ENCODE assay signal across 1 cellular context in the genomic region with DNA sequence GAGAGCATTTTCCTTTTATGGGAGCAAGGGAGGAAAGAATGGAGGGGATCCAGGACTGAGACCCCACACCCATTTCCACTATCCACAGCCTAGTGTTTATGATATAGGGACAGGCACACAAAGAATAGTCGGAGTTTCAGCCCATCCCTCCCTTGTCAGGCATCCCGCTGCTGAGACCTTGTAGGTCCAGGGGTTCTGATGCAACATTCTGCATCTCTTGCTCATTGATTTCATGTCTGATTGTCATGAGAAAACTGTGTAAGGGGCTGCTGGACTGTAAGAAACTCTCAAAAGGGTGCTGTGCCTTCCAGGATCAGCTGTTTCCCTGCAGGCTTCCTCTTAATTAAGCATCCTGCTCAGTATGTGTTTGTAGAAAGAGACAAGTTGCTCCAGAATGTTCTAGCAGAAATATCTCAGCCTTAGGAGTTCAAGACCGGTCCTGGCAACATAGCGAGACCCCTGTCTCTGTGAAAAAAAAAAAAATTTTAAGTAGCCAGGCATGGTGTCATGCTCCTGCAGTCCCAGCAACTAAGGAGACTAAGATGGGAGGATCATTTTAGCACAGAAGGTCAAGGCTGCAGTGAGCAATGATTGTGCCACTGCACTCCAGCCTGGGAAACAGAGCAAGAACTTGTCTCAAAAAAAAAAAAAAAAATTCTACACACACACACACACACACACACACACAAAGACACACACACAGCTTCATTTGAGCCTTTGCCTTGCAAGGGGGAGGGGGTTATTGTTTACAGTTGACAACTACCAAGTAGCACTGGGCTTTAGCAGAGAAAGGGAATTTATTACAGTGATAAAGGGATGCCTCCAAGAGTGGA.
TF ChIP-seq lines count a peak whose summit lies in the region.

No MANE protein-coding gene starts in this region.

TF ChIP-seq in K562, 482 proteins besides CTCF, POLR2A, EP300 and RAD21 (continued from another document and continues in another):
- TF ChIP-seq, protein P1, sequence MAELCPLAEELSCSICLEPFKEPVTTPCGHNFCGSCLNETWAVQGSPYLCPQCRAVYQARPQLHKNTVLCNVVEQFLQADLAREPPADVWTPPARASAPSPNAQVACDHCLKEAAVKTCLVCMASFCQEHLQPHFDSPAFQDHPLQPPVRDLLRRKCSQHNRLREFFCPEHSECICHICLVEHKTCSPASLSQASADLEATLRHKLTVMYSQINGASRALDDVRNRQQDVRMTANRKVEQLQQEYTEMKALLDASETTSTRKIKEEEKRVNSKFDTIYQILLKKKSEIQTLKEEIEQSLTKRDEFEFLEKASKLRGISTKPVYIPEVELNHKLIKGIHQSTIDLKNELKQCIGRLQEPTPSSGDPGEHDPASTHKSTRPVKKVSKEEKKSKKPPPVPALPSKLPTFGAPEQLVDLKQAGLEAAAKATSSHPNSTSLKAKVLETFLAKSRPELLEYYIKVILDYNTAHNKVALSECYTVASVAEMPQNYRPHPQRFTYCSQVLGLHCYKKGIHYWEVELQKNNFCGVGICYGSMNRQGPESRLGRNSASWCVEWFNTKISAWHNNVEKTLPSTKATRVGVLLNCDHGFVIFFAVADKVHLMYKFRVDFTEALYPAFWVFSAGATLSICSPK (IDR thresholded peaks at IDR 0.05; ENCODE audit: borderline replicate concordance) = no peak
- TF ChIP-seq FOXJ3 (CRISPR knock-in tag; IDR thresholded peaks at IDR 0.05) (no peak), BRCA1 (IDR thresholded peaks at IDR 0.05) (no peak), BRCA1 (CRISPR knock-in tag; IDR thresholded peaks at IDR 0.05) (no peak), CREB1 (IDR thresholded peaks at IDR 0.05) (no peak), CREB1 (CRISPR knock-in tag; IDR thresholded peaks at IDR 0.05) (no peak), NFRKB (IDR thresholded peaks at IDR 0.05; ENCODE audit: low read depth) (peak; percentile 47; the same call in 1 of the 2 replicates), CBX1 (IDR thresholded peaks at IDR 0.05; ENCODE audit: low read depth) (no peak), ZNF253 (CRISPR knock-in tag; conservative IDR thresholded peaks at IDR 0.05) (no peak), ZNF175 (CRISPR knock-in tag; IDR thresholded peaks at IDR 0.05; ENCODE audit: low read depth) (peak; percentile 56; the same call in 1 of the 2 replicates), MCM7 (IDR thresholded peaks at IDR 0.05) (no peak), NR3C1 (CRISPR knock-in tag; IDR thresholded peaks at IDR 0.05) (no peak), BMI1 (IDR thresholded peaks at IDR 0.05; ENCODE audit: low read length) (no peak), MYNN (IDR thresholded peaks at IDR 0.05) (no peak), MYNN (CRISPR knock-in tag; IDR thresholded peaks at IDR 0.05) (no peak), ZFP1 (CRISPR knock-in tag; IDR thresholded peaks at IDR 0.05) (no peak), HDAC2 (IDR thresholded peaks at IDR 0.05) (no peak), EGR1 (conservative IDR thresholded peaks at IDR 0.05) (no peak), ZNF766 (CRISPR knock-in tag; conservative IDR thresholded peaks at IDR 0.05) (peak; percentile 97), SETDB1 (IDR thresholded peaks at IDR 0.05; ENCODE audit: low read length) (no peak), IFI16 (CRISPR knock-in tag; IDR thresholded peaks at IDR 0.05) (no peak), HDAC8 (tag; IDR thresholded peaks at IDR 0.05) (no peak; the same call in 1 of the 2 replicates), ZNF165 (CRISPR knock-in tag; IDR thresholded peaks at IDR 0.05; ENCODE audit: borderline replicate concordance) (no peak), FOS (IDR thresholded peaks at IDR 0.05; ENCODE audit: extremely low read depth, insufficient read length) (no peak), CCAR2 (IDR thresholded peaks at IDR 0.05; ENCODE audit: low read depth, low read length) (no peak), ZNF274 (IDR thresholded peaks at IDR 0.05; ENCODE audit: borderline replicate concordance, low read depth, low read length) (no peak), ZNF174 (CRISPR knock-in tag; IDR thresholded peaks at IDR 0.05) (no peak), TRIM24 (IDR thresholded peaks at IDR 0.05) (peak; percentile 54 to 65; a peak in 2 of 4 replicates), CSDE1 (IDR thresholded peaks at IDR 0.05) (no peak), GTF2A2 (tag; IDR thresholded peaks at IDR 0.05) (no peak), GABPA (tag; conservative IDR thresholded peaks at IDR 0.05; ENCODE audit: low read depth) (no peak), HNRNPH1 (optimal IDR thresholded peaks at IDR 0.05; ENCODE audit: low read depth, low read length) (no peak), POLR2G (IDR thresholded peaks at IDR 0.05; ENCODE audit: low read depth, low read length) (no peak), POLR2AphosphoS2 (IDR thresholded peaks at IDR 0.05; ENCODE audit: low read length) (no peak), PCBP1 (IDR thresholded peaks at IDR 0.05; ENCODE audit: low read depth, low read length, poor library complexity, severe bottlenecking) (no peak), NONO (IDR thresholded peaks at IDR 0.05; ENCODE audit: low read depth in 2 of 2, low read length in 1 of 2) (no peak), ZKSCAN1 (IDR thresholded peaks at IDR 0.05; ENCODE audit: low read depth, low read length) (no peak), ZC3H8 (IDR thresholded peaks at IDR 0.05) (no peak), LARP7 (IDR thresholded peaks at IDR 0.05) (peak; percentile 53; the same call in 1 of the 2 replicates), BRD9 (IDR thresholded peaks at IDR 0.05; ENCODE audit: low read depth, partially characterized antibody) (no peak), PRPF4 (IDR thresholded peaks at IDR 0.05; ENCODE audit: insufficient read depth, low read depth, low read length, poor library complexity, severe bottlenecking) (no peak), NRF1 (conservative IDR thresholded peaks at IDR 0.05 in 1 of 2, IDR thresholded peaks at IDR 0.05 in 1 of 2) (0 out of 4 replicates have a peak, but pooled peaks of 1 of the 2 experiments have one; percentile 11), CXXC5 (CRISPR knock-in tag; IDR thresholded peaks at IDR 0.05) (peak; percentile 43; the same call in 1 of the 2 replicates), RB1 (IDR thresholded peaks at IDR 0.05; ENCODE audit: low read depth) (no peak), HIVEP1 (CRISPR knock-in tag; IDR thresholded peaks at IDR 0.05) (no peak)
- TF ChIP-seq, protein P2, sequence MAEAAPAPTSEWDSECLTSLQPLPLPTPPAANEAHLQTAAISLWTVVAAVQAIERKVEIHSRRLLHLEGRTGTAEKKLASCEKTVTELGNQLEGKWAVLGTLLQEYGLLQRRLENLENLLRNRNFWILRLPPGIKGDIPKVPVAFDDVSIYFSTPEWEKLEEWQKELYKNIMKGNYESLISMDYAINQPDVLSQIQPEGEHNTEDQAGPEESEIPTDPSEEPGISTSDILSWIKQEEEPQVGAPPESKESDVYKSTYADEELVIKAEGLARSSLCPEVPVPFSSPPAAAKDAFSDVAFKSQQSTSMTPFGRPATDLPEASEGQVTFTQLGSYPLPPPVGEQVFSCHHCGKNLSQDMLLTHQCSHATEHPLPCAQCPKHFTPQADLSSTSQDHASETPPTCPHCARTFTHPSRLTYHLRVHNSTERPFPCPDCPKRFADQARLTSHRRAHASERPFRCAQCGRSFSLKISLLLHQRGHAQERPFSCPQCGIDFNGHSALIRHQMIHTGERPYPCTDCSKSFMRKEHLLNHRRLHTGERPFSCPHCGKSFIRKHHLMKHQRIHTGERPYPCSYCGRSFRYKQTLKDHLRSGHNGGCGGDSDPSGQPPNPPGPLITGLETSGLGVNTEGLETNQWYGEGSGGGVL (CRISPR knock-in tag; IDR thresholded peaks at IDR 0.05) = no peak
- TF ChIP-seq, protein P3, sequence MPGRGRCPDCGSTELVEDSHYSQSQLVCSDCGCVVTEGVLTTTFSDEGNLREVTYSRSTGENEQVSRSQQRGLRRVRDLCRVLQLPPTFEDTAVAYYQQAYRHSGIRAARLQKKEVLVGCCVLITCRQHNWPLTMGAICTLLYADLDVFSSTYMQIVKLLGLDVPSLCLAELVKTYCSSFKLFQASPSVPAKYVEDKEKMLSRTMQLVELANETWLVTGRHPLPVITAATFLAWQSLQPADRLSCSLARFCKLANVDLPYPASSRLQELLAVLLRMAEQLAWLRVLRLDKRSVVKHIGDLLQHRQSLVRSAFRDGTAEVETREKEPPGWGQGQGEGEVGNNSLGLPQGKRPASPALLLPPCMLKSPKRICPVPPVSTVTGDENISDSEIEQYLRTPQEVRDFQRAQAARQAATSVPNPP (IDR thresholded peaks at IDR 0.05; ENCODE audit: borderline replicate concordance, insufficient read depth, insufficient read length) = no peak
- TF ChIP-seq, protein P4, sequence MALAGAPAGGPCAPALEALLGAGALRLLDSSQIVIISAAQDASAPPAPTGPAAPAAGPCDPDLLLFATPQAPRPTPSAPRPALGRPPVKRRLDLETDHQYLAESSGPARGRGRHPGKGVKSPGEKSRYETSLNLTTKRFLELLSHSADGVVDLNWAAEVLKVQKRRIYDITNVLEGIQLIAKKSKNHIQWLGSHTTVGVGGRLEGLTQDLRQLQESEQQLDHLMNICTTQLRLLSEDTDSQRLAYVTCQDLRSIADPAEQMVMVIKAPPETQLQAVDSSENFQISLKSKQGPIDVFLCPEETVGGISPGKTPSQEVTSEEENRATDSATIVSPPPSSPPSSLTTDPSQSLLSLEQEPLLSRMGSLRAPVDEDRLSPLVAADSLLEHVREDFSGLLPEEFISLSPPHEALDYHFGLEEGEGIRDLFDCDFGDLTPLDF (CRISPR knock-in tag; IDR thresholded peaks at IDR 0.05) = no peak
- TF ChIP-seq, protein P5, sequence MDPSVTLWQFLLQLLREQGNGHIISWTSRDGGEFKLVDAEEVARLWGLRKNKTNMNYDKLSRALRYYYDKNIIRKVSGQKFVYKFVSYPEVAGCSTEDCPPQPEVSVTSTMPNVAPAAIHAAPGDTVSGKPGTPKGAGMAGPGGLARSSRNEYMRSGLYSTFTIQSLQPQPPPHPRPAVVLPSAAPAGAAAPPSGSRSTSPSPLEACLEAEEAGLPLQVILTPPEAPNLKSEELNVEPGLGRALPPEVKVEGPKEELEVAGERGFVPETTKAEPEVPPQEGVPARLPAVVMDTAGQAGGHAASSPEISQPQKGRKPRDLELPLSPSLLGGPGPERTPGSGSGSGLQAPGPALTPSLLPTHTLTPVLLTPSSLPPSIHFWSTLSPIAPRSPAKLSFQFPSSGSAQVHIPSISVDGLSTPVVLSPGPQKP (CRISPR knock-in tag; IDR thresholded peaks at IDR 0.05) = no peak
- TF ChIP-seq, protein P6, sequence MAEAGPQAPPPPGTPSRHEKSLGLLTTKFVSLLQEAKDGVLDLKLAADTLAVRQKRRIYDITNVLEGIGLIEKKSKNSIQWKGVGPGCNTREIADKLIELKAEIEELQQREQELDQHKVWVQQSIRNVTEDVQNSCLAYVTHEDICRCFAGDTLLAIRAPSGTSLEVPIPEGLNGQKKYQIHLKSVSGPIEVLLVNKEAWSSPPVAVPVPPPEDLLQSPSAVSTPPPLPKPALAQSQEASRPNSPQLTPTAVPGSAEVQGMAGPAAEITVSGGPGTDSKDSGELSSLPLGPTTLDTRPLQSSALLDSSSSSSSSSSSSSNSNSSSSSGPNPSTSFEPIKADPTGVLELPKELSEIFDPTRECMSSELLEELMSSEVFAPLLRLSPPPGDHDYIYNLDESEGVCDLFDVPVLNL (CRISPR knock-in tag; IDR thresholded peaks at IDR 0.05; ENCODE audit: low read depth) = no peak
- TF ChIP-seq, protein P7, sequence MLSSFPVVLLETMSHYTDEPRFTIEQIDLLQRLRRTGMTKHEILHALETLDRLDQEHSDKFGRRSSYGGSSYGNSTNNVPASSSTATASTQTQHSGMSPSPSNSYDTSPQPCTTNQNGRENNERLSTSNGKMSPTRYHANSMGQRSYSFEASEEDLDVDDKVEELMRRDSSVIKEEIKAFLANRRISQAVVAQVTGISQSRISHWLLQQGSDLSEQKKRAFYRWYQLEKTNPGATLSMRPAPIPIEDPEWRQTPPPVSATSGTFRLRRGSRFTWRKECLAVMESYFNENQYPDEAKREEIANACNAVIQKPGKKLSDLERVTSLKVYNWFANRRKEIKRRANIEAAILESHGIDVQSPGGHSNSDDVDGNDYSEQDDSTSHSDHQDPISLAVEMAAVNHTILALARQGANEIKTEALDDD (IDR thresholded peaks at IDR 0.05) = no peak
- TF ChIP-seq, protein P8, sequence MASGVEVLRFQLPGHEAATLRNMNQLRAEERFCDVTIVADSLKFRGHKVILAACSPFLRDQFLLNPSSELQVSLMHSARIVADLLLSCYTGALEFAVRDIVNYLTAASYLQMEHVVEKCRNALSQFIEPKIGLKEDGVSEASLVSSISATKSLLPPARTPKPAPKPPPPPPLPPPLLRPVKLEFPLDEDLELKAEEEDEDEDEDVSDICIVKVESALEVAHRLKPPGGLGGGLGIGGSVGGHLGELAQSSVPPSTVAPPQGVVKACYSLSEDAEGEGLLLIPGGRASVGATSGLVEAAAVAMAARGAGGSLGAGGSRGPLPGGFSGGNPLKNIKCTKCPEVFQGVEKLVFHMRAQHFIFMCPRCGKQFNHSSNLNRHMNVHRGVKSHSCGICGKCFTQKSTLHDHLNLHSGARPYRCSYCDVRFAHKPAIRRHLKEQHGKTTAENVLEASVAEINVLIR (CRISPR knock-in tag; IDR thresholded peaks at IDR 0.05) = no peak
- TF ChIP-seq, protein P9, sequence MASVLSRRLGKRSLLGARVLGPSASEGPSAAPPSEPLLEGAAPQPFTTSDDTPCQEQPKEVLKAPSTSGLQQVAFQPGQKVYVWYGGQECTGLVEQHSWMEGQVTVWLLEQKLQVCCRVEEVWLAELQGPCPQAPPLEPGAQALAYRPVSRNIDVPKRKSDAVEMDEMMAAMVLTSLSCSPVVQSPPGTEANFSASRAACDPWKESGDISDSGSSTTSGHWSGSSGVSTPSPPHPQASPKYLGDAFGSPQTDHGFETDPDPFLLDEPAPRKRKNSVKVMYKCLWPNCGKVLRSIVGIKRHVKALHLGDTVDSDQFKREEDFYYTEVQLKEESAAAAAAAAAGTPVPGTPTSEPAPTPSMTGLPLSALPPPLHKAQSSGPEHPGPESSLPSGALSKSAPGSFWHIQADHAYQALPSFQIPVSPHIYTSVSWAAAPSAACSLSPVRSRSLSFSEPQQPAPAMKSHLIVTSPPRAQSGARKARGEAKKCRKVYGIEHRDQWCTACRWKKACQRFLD (CRISPR knock-in tag; IDR thresholded peaks at IDR 0.05) = no peak; the same call in 1 of the 2 replicates
- TF ChIP-seq, protein P10, sequence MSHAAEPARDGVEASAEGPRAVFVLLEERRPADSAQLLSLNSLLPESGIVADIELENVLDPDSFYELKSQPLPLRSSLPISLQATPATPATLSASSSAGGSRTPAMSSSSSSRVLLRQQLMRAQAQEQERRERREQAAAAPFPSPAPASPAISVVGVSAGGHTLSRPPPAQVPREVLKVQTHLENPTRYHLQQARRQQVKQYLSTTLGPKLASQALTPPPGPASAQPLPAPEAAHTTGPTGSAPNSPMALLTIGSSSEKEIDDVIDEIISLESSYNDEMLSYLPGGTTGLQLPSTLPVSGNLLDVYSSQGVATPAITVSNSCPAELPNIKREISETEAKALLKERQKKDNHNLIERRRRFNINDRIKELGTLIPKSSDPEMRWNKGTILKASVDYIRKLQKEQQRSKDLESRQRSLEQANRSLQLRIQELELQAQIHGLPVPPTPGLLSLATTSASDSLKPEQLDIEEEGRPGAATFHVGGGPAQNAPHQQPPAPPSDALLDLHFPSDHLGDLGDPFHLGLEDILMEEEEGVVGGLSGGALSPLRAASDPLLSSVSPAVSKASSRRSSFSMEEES (CRISPR knock-in tag; IDR thresholded peaks at IDR 0.05) = no peak
